ENCODE assay signal across 27 cellular contexts in the genomic region with DNA sequence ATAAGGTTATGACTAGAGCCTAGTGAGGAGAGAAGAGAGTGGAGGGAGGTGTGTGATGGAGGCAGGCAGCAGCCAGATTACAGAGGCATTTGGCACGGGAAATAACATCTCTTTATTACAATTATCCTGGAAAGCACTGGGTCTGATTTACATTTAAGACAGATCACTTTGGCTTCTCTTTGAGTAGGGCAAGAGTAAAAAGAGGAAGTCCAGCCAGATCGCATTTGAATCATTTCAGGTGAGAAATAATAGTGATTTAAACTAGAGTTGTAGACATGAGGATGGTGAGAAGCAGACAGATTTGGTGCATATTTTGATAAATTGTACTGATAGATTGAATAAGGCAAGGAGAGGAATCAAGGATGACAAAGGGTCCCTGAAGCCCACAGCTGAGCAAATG.
"Had no signal": no experiment of that assay in that cellular context is flagged by ENCODE, and none has a peak within 500 bp of the region (broad histone marks: within the 10 kb centered on the region; RNA-seq: fewer than 3 reads in every experiment).

No MANE protein-coding gene starts in this region.

- H3K4me2 ChIP-seq: hepatocyte, neural progenitor cell had no signal

- H3K27me3 Mint-ChIP-seq: dendritic cell treated with granulocyte-macrophage colony-stimulating factor and Interleukin-4, amounts not matched to agents 40 ng/mL and 50 ng/mL, for 4 days had no signal

- H3K9ac ChIP-seq: neural progenitor cell had no signal

- H2AFZ ChIP-seq: hepatocyte had no signal

- H3K27me3 ChIP-seq: gastrocnemius medialis, heart left ventricle, hepatocyte, neural progenitor cell, sigmoid colon, stomach, thyroid gland, vagina had no signal

- FAIRE-seq: kidney had no signal

- H3K36me3 Mint-ChIP-seq: mesothelial cell of epicardium; naive B cell; natural killer cell treated with Interleukin-12 subunit alpha and Interleukin-12 subunit beta and Interleukin-15 and Interleukin-18, amount 100 ng/mL, for 72 hours; neural progenitor cell; stimulated activated effector memory CD8-positive, alpha-beta T cell treated with anti-CD3 and anti-CD28 coated beads, Interleukin-12 subunit alpha, Interleukin-12 subunit beta, amount 100 ng/mL, for 72 hours had no signal

- H3K27ac ChIP-seq: epithelial cell of prostate, heart left ventricle, hepatocyte, neural progenitor cell, prostate gland, sigmoid colon, stomach, thyroid gland, vagina had no signal

- H3K9me3 ChIP-seq: gastrocnemius medialis, heart left ventricle, mucosa of descending colon, prostate gland, sigmoid colon, stomach, thyroid gland, vagina had no signal

- H3K4me3 Mint-ChIP-seq: dendritic cell treated with granulocyte-macrophage colony-stimulating factor and Interleukin-4, amounts not matched to agents 40 ng/mL and 50 ng/mL, for 4 days; endodermal cell; mesothelial cell of epicardium; naive B cell; natural killer cell treated with Interleukin-12 subunit alpha and Interleukin-12 subunit beta and Interleukin-15 and Interleukin-18, amount 100 ng/mL, for 72 hours; neural progenitor cell; stimulated activated effector memory CD8-positive, alpha-beta T cell treated with anti-CD3 and anti-CD28 coated beads, Interleukin-12 subunit alpha, Interleukin-12 subunit beta, amount 100 ng/mL, for 72 hours had no signal

- H3K9me3 Mint-ChIP-seq: dendritic cell treated with granulocyte-macrophage colony-stimulating factor and Interleukin-4, amounts not matched to agents 40 ng/mL and 50 ng/mL, for 4 days; endodermal cell; naive B cell; natural killer cell treated with Interleukin-12 subunit alpha and Interleukin-12 subunit beta and Interleukin-15 and Interleukin-18, amount 100 ng/mL, for 72 hours; stimulated activated effector memory CD8-positive, alpha-beta T cell treated with anti-CD3 and anti-CD28 coated beads, Interleukin-12 subunit alpha, Interleukin-12 subunit beta, amount 100 ng/mL, for 72 hours had no signal

- H3K79me2 ChIP-seq: hepatocyte had no signal

- H3K27ac Mint-ChIP-seq: dendritic cell treated with granulocyte-macrophage colony-stimulating factor and Interleukin-4, amounts not matched to agents 40 ng/mL and 50 ng/mL, for 4 days; endodermal cell; mesothelial cell of epicardium; natural killer cell treated with Interleukin-12 subunit alpha and Interleukin-12 subunit beta and Interleukin-15 and Interleukin-18, amount 100 ng/mL, for 72 hours; neural progenitor cell; stimulated activated effector memory CD8-positive, alpha-beta T cell treated with anti-CD3 and anti-CD28 coated beads, Interleukin-12 subunit alpha, Interleukin-12 subunit beta, amount 100 ng/mL, for 72 hours had no signal

- H3K4me1 ChIP-seq: heart left ventricle, neural progenitor cell, prostate gland, sigmoid colon, stomach, thyroid gland, vagina had no signal

- H3K36me3 ChIP-seq: gastrocnemius medialis, heart left ventricle, neural progenitor cell, prostate gland, sigmoid colon, stomach, thyroid gland, vagina had no signal

- H3K4me1 Mint-ChIP-seq: mesothelial cell of epicardium; stimulated activated effector memory CD8-positive, alpha-beta T cell treated with anti-CD3 and anti-CD28 coated beads, Interleukin-12 subunit alpha, Interleukin-12 subunit beta, amount 100 ng/mL, for 72 hours had no signal

- DNase-seq: effector CD8-positive, alpha-beta T cell; endodermal cell; foreskin fibroblast; gastrocnemius medialis; heart left ventricle; kidney; mesenchymal stem cell; mucosa of descending colon; naive B cell; right cardiac atrium; sigmoid colon; stimulated activated CD4-positive, alpha-beta T cell treated with anti-CD3 and anti-CD28 coated beads, Interleukin-2, amount 100 ng/mL, for 24 hours; stimulated activated CD4-positive, alpha-beta T cell treated with anti-CD3 and anti-CD28 coated beads, Interleukin-4, amount 100 ng/mL, for 24 hours; stimulated activated naive CD4-positive, alpha-beta T cell treated with Interleukin-2 at 50 U/mL for 16 hours; stomach; thyroid gland; trophoblast cell had no signal

- H3K4me3 ChIP-seq: gastrocnemius medialis, heart left ventricle, hepatocyte, lung, mucosa of descending colon, neural progenitor cell, prostate gland, sigmoid colon, stomach, thyroid gland, vagina had no signal
